Comparison of ENCODE assay signal across 1 cellular context in the genomic region with DNA sequence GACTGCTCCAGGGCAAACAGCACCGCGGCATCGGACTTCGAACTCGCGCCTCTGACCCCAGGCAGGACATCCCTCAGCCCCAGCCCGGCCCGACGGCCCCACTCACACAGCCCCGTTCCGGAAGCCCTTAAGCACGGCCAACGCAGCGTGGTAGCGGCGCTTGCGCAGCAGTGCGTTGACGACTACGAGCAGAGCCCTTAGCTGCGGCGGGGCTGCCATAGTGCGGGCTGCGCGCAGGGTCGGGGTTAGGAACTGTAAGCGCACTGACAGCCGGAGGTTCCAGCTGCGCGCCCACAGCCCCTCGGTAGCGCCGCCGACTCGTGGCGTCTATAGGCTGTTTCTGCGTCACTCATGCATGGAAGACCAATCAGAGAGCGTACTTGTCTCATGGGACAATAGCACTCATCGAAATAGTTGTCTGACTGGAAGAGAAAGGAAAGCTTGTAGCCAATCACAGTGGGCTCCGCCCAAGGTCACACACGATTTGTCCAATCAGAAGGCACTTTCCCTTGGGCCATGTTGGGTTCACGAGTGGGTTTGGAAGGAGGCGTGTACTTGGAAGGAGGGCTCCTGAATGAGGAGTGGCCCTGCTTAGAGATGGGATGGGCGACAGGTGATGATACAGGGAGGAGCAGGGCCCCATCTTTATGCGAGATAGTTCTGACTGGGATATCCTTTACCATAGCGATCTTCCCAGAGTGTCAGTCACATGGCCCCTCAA.
TF ChIP-seq lines count a peak whose summit lies in the region.

PXMP4 (minus strand) TSS at position 322 of the 721 bp plus-strand sequence; CDS start at position 219, 103 bp downstream.

TF ChIP-seq in HepG2, 621 proteins besides CTCF, POLR2A, EP300 and RAD21 (continued from another document and continues in another):
- TF ChIP-seq, protein P1, sequence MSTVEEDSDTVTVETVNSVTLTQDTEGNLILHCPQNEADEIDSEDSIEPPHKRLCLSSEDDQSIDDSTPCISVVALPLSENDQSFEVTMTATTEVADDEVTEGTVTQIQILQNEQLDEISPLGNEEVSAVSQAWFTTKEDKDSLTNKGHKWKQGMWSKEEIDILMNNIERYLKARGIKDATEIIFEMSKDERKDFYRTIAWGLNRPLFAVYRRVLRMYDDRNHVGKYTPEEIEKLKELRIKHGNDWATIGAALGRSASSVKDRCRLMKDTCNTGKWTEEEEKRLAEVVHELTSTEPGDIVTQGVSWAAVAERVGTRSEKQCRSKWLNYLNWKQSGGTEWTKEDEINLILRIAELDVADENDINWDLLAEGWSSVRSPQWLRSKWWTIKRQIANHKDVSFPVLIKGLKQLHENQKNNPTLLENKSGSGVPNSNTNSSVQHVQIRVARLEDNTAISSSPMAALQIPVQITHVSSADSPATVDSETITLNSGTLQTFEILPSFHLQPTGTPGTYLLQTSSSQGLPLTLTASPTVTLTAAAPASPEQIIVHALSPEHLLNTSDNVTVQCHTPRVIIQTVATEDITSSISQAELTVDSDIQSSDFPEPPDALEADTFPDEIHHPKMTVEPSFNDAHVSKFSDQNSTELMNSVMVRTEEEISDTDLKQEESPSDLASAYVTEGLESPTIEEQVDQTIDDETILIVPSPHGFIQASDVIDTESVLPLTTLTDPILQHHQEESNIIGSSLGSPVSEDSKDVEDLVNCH (CRISPR knock-in tag; IDR thresholded peaks at IDR 0.05): no peak
- TF ChIP-seq ZNF546 (CRISPR knock-in tag; conservative IDR thresholded peaks at IDR 0.05) (no peak), ZNF841 (CRISPR knock-in tag; IDR thresholded peaks at IDR 0.05; ENCODE audit: borderline replicate concordance) (no peak), PHF20 (CRISPR knock-in tag; IDR thresholded peaks at IDR 0.05) (no peak), BHLHE40 (IDR thresholded peaks at IDR 0.05; ENCODE audit: low read length) (no peak), KAT7 (CRISPR knock-in tag; IDR thresholded peaks at IDR 0.05; ENCODE audit: borderline replicate concordance) (no peak), IKZF4 (CRISPR knock-in tag; IDR thresholded peaks at IDR 0.05; ENCODE audit: borderline replicate concordance, low read depth, not compliant biosample characterization) (no peak), NFYB (CRISPR knock-in tag; IDR thresholded peaks at IDR 0.05) (peak; percentile 59), MLXIP (CRISPR knock-in tag; IDR thresholded peaks at IDR 0.05; ENCODE audit: borderline replicate concordance) (no peak), HOXA5 (CRISPR knock-in tag; IDR thresholded peaks at IDR 0.05) (no peak), JUND (CRISPR knock-in tag; IDR thresholded peaks at IDR 0.05) (no peak), ZNF766 (CRISPR knock-in tag; IDR thresholded peaks at IDR 0.05; ENCODE audit: borderline replicate concordance) (no peak), ZNF124 (CRISPR knock-in tag; IDR thresholded peaks at IDR 0.05) (no peak), ZNF326 (CRISPR knock-in tag; IDR thresholded peaks at IDR 0.05; ENCODE audit: borderline replicate concordance) (no peak), FLYWCH1 (CRISPR knock-in tag; IDR thresholded peaks at IDR 0.05) (no peak), SRSF1 (optimal IDR thresholded peaks at IDR 0.05; ENCODE audit: low read depth, low read length) (peak; percentile 48), SNAI1 (CRISPR knock-in tag; IDR thresholded peaks at IDR 0.05; ENCODE audit: borderline replicate concordance) (no peak), KLF9 (CRISPR knock-in tag; IDR thresholded peaks at IDR 0.05; ENCODE audit: low read depth) (no peak), REXO4 (CRISPR knock-in tag; IDR thresholded peaks at IDR 0.05; ENCODE audit: borderline replicate concordance) (no peak), MIER3 (CRISPR knock-in tag; IDR thresholded peaks at IDR 0.05; ENCODE audit: borderline replicate concordance) (no peak), ZNF34 (CRISPR knock-in tag; IDR thresholded peaks at IDR 0.05; ENCODE audit: borderline replicate concordance) (no peak), ZNF274 (CRISPR knock-in tag; IDR thresholded peaks at IDR 0.05) (no peak), GPN1 (CRISPR knock-in tag; IDR thresholded peaks at IDR 0.05; ENCODE audit: borderline replicate concordance) (no peak), ESRRA (CRISPR knock-in tag; IDR thresholded peaks at IDR 0.05; ENCODE audit: low read depth) (peak; percentile 83; the same call in 1 of the 2 replicates), STAG1 (CRISPR knock-in tag; IDR thresholded peaks at IDR 0.05) (no peak), SOX5 (CRISPR knock-in tag; IDR thresholded peaks at IDR 0.05; ENCODE audit: borderline replicate concordance) (no peak), ZBTB39 (CRISPR knock-in tag; IDR thresholded peaks at IDR 0.05) (no peak), MTF1 (CRISPR knock-in tag; IDR thresholded peaks at IDR 0.05) (no peak), PRDM10 (CRISPR knock-in tag; IDR thresholded peaks at IDR 0.05; ENCODE audit: low read depth) (no peak), JUN (CRISPR knock-in tag; IDR thresholded peaks at IDR 0.05) (0 out of 2 replicates have a peak, but pooled peaks have one; percentile 22), MTA1 (CRISPR knock-in tag; IDR thresholded peaks at IDR 0.05; ENCODE audit: borderline replicate concordance) (peak; percentile 46; the same call in 1 of the 2 replicates), ZNF883 (CRISPR knock-in tag; IDR thresholded peaks at IDR 0.05; ENCODE audit: not compliant biosample characterization) (no peak), MED8 (CRISPR knock-in tag; IDR thresholded peaks at IDR 0.05; ENCODE audit: insufficient replicate concordance) (no peak), KLF16 (CRISPR knock-in tag; IDR thresholded peaks at IDR 0.05) (no peak), RXRB (CRISPR knock-in tag; IDR thresholded peaks at IDR 0.05; ENCODE audit: borderline replicate concordance) (0 out of 2 replicates have a peak, but pooled peaks have one; percentile 18), ZSCAN12 (CRISPR knock-in tag; IDR thresholded peaks at IDR 0.05) (no peak)
- TF ChIP-seq, protein P2, sequence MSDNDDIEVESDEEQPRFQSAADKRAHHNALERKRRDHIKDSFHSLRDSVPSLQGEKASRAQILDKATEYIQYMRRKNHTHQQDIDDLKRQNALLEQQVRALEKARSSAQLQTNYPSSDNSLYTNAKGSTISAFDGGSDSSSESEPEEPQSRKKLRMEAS (IDR thresholded peaks at IDR 0.05): no peak
- TF ChIP-seq, protein P3, sequence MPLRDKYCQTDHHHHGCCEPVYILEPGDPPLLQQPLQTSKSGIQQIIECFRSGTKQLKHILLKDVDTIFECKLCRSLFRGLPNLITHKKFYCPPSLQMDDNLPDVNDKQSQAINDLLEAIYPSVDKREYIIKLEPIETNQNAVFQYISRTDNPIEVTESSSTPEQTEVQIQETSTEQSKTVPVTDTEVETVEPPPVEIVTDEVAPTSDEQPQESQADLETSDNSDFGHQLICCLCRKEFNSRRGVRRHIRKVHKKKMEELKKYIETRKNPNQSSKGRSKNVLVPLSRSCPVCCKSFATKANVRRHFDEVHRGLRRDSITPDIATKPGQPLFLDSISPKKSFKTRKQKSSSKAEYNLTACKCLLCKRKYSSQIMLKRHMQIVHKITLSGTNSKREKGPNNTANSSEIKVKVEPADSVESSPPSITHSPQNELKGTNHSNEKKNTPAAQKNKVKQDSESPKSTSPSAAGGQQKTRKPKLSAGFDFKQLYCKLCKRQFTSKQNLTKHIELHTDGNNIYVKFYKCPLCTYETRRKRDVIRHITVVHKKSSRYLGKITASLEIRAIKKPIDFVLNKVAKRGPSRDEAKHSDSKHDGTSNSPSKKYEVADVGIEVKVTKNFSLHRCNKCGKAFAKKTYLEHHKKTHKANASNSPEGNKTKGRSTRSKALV (CRISPR knock-in tag; IDR thresholded peaks at IDR 0.05): no peak
- TF ChIP-seq, protein P4, sequence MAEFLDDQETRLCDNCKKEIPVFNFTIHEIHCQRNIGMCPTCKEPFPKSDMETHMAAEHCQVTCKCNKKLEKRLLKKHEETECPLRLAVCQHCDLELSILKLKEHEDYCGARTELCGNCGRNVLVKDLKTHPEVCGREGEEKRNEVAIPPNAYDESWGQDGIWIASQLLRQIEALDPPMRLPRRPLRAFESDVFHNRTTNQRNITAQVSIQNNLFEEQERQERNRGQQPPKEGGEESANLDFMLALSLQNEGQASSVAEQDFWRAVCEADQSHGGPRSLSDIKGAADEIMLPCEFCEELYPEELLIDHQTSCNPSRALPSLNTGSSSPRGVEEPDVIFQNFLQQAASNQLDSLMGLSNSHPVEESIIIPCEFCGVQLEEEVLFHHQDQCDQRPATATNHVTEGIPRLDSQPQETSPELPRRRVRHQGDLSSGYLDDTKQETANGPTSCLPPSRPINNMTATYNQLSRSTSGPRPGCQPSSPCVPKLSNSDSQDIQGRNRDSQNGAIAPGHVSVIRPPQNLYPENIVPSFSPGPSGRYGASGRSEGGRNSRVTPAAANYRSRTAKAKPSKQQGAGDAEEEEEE (CRISPR knock-in tag; IDR thresholded peaks at IDR 0.05; ENCODE audit: borderline replicate concordance): no peak
- TF ChIP-seq, protein P5, sequence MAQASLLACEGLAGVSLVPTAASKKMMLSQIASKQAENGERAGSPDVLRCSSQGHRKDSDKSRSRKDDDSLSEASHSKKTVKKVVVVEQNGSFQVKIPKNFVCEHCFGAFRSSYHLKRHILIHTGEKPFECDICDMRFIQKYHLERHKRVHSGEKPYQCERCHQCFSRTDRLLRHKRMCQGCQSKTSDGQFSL (CRISPR knock-in tag; IDR thresholded peaks at IDR 0.05): no peak
- TF ChIP-seq, protein P6, sequence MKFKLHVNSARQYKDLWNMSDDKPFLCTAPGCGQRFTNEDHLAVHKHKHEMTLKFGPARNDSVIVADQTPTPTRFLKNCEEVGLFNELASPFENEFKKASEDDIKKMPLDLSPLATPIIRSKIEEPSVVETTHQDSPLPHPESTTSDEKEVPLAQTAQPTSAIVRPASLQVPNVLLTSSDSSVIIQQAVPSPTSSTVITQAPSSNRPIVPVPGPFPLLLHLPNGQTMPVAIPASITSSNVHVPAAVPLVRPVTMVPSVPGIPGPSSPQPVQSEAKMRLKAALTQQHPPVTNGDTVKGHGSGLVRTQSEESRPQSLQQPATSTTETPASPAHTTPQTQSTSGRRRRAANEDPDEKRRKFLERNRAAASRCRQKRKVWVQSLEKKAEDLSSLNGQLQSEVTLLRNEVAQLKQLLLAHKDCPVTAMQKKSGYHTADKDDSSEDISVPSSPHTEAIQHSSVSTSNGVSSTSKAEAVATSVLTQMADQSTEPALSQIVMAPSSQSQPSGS (CRISPR knock-in tag; IDR thresholded peaks at IDR 0.05): no peak
